ENCODE assay signal across 11 cellular contexts in the genomic region with DNA sequence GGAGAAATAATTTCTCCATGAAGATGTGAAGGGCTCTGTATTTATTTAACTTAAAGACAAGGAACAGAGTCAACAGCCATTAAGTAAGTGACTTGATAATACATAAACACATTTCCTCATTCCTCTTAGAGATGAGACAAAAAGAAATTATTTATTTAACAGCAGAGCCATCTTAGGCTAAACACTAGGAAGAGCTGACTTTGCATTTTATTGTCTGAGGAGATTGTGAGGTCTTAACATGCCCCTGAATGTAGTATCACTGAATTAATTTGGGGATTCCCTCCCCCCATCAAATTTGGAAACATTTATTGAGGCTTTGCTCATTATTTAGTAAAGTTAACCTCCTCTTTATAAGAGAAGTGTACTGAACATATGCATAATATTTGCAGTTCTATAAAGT. TPM values are rescaled to one million over a fixed set of nuclear protein-coding genes. Genes with fewer than 3 reads are reported as not detected.
"Had no signal": no experiment of that assay in that cellular context is flagged by ENCODE, and none has a peak within 500 bp of the region (broad histone marks: within the 10 kb centered on the region; RNA-seq: fewer than 3 reads in every experiment).

No MANE protein-coding gene starts in this region.

- ATAC-seq: GM23338, HCT116 had no signal

- H3K27ac ChIP-seq: HL-60 had no signal

- DNase-seq: H7, HFFc6, Kasumi-1, KG1 had no signal

- H3K36me3 ChIP-seq: HAP-1 had no signal

- H3K4me2 ChIP-seq: GM23338 had no signal

- H3K9me3 ChIP-seq: HAP-1 had no signal

- H3K4me1 ChIP-seq: HAP-1 had no signal

- H3K4me3 ChIP-seq: GM23338, HAP-1 had no signal

RNA-seq across cellular contexts. Expression of a gene that starts 35.2 kb away (rescaled TPM):
- total RNA-seq: GM23338, H4, H7, HT1080 had no signal
- polyA plus RNA-seq: IgD-negative memory B cell had no signal

RNA-seq across cellular contexts. Expression of a gene that starts 49.0 kb away (rescaled TPM):
- polyA plus RNA-seq: IgD-negative memory B cell had no signal
